Comparison of ENCODE assay signal across 14 cellular contexts in the genomic region with DNA sequence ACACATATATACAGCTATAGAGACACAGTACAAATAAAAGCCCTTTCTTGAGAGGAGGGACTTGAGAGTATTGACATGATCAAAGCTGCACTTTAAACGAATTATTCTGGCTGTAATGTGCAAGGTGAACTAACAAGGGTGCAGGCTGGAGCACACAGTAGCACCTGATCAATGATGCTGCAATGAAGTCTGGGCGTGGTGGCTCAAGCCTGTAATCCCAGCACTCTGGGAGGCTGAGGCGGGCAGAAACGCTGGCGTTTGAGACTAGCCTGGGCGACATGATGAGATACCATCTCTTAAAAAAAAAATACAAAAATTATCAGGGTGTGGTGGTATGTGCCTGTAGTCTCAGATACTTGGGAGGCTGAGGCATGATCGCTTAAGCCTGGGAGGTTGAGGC.
"Had no signal": no experiment of that assay in that cellular context is flagged by ENCODE, and none has a peak within 500 bp of the region (broad histone marks: within the 10 kb centered on the region; RNA-seq: fewer than 3 reads in every experiment).

No MANE protein-coding gene starts in this region.

- H3K4me1 ChIP-seq: heart left ventricle, sigmoid colon, stomach had no signal

- H3K9me3 ChIP-seq: heart left ventricle, neutrophil, sigmoid colon, stomach had no signal

- H3K36me3 Mint-ChIP-seq: naive thymus-derived CD4-positive, alpha-beta T cell had no signal

- H3K4me3 ChIP-seq: heart left ventricle, sigmoid colon, skin epidermis, stomach had no signal

- ATAC-seq: esophagus mucosa; heart left ventricle; naive thymus-derived CD4-positive, alpha-beta T cell had no signal

- H3K27me3 ChIP-seq: heart left ventricle, neutrophil, sigmoid colon, stomach had no signal

- DNase-seq: cortex of kidney; effector memory CD4-positive, alpha-beta T cell; heart left ventricle; hippocampal formation; mesendoderm; naive thymus-derived CD4-positive, alpha-beta T cell; sigmoid colon; stimulated activated CD4-positive, alpha-beta T cell treated with anti-CD3 and anti-CD28 coated beads, Interleukin-2, amount 100 ng/mL, for 24 hours; stimulated activated naive CD4-positive, alpha-beta T cell; stomach; substantia nigra had no signal

- H3K27ac ChIP-seq: heart left ventricle, neutrophil, sigmoid colon, skin epidermis, stomach had no signal

- H3K36me3 ChIP-seq: heart left ventricle, neutrophil, sigmoid colon, stomach had no signal

- H3K4me3 Mint-ChIP-seq: naive thymus-derived CD4-positive, alpha-beta T cell had no signal

- H3K27ac Mint-ChIP-seq: naive thymus-derived CD4-positive, alpha-beta T cell had no signal
